In the genomic region with DNA sequence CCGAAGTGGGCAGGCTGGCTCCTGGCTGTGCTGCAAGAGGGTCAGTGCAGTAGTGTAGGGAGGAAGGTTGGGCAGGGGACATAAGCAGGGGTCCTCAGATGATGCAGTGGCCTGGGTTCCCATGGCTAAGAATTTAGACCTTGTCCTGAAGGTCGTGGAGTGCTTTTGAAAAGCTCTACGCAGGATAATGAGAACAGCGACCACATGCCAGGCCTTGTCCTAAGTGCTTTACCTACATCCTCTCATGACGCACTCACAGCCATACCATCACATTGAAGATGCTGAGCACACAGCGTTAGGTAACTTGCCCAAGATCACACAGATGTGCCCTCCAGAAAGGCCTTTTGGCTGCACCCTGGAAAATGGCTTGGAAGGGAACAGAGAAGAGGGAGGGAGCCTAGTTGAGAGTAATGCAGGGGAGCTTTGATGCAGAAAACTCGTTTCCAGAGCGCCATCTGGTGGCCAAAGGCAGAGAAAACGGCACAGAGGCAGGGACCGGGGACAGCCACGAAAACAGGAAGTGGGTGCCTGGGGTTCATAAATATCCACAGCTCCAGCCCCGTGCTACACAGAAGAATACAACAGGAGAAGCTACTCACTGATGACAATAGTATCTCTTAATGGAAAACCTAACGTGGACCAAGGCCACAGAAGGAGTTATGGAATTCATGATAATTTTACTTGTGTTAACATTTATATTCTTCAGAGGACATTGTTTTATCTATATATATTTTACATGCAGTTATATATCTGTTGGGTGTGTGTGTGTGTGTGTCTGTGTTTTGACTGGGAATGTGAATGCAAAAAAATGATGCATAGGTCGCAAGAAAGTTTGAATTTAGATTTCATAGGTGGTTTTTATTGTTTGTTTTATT, we compare ENCODE assay signal across 8 cellular contexts. TPM values are rescaled to one million over a fixed set of nuclear protein-coding genes. Genes with fewer than 3 reads are reported as not detected.
DNase-seq lines count a peak whose midpoint lies in the region; ATAC-seq, FAIRE-seq and TF ChIP-seq lines count a peak whose summit lies in the region.

No MANE protein-coding gene starts in this region.

- H3K9me3 Mint-ChIP-seq in brain: no peaks in the 10 kb centered on the region

- ATAC-seq in GM18861 (IDR thresholded peaks at IDR 0.05; ENCODE audit: unreplicated experiment): peak; percentile 87
- ATAC-seq in HG03066 (IDR thresholded peaks at IDR 0.05; ENCODE audit: low read depth, unreplicated experiment): peak; percentile 96

- peaks cover 54% of the 10 kb centered on the region for H3K4me1 Mint-ChIP-seq in brain

- TF ChIP-seq CTCF in brain (conservative IDR thresholded peaks at IDR 0.05): peak; percentile 91

- FAIRE-seq in islet of Langerhans (lab: Jason Lieb, UNC): peak; percentile 82

- H3K27me3 Mint-ChIP-seq in brain: peaks cover 8% of the 10 kb centered on the region

- peak overlapping the region; percentile 43 to 63 (median 51) for H3K27ac Mint-ChIP-seq in brain

- DNase-seq in AG08396 (ENCODE audit: low spot score) (peak; percentile 87), NCI-H2107 (lab: John Stamatoyannopoulos, UW) (peak; percentile 76), UCSD-AML1 (lab: John Stamatoyannopoulos, UW; ENCODE audit: unreplicated experiment) (peak; percentile 89)
- peak; percentile 82 to 89 (median 85) for DNase-seq in stimulated activated CD4-positive, alpha-beta T cell treated with anti-CD3 and anti-CD28 coated beads, Interleukin-1b, Interleukin-23, amount 100 ng/mL, for 24 hours (ENCODE audit: low read depth in 4 of 4, low spot score in 1 of 4)

- H3K4me3 Mint-ChIP-seq in brain: peak overlapping the region; percentile 2 to 65 (median 7)

- no peaks in the 10 kb centered on the region for H3K36me3 Mint-ChIP-seq in brain

RNA-seq across cellular contexts. Expression of gene PCDH12, which starts 2.7 kb away (rescaled TPM):
- 3.0 TPM for polyA plus RNA-seq in brain (ENCODE audit: insufficient read depth, low read depth, low replicate concordance)

RNA-seq across cellular contexts. Expression of gene RNF14, which starts 8.2 kb away (rescaled TPM):
- 39.1 TPM for polyA plus RNA-seq in brain (ENCODE audit: insufficient read depth, low read depth, low replicate concordance)

RNA-seq across cellular contexts. Expression of gene DELE1, which starts 37.0 kb away (rescaled TPM):
- 25.2 TPM for polyA plus RNA-seq in brain (ENCODE audit: insufficient read depth, low read depth, low replicate concordance)

RNA-seq across cellular contexts. Expression of gene GNPDA1, which starts 52.1 kb away (rescaled TPM):
- 66.1 TPM for polyA plus RNA-seq in brain (ENCODE audit: insufficient read depth, low read depth, low replicate concordance)

Comparison
In these comparisons a context has a peak if more than half of its experiments do, and no peak if none do; other contexts are left out.
1. Peak in every context shown above with its lines: DNase-seq and ATAC-seq.